In genomic region chr19:19034204-19034624, GRCh38 we compare ENCODE assay signal across 8 cellular contexts. TPM values are rescaled to one million over a fixed set of nuclear protein-coding genes. Genes with fewer than 3 reads are reported as not detected.
A peak's percentile ranks its signal among the peaks of the same experiment; 100 is the strongest.
DNase-seq lines count a peak whose midpoint lies in the region; ATAC-seq and TF ChIP-seq lines count a peak whose summit lies in the region.

No MANE protein-coding gene starts in this region.

- no peaks in the 10 kb centered on the region for H3K27me3 ChIP-seq in cardiac muscle cell
- H3K27me3 ChIP-seq in HUES48 (ENCODE audit: control insufficient read depth, insufficient read depth, low read length), result no peaks in the 10 kb centered on the region
- H3K27me3 ChIP-seq in OCI-LY3 (ENCODE audit: low read depth, low read length), result no peaks in the 10 kb centered on the region

- H3K36me3 Mint-ChIP-seq in natural killer cell, result no peaks in the 10 kb centered on the region

- H3K36me3 ChIP-seq in cardiac muscle cell (peaks cover 7% of the 10 kb centered on the region), HUES48 (ENCODE audit: control insufficient read depth, insufficient read depth, low read length) (peaks cover 48% of the 10 kb centered on the region), OCI-LY3 (replicated peaks; ENCODE audit: low read depth, low read length) (peaks cover 37% of the 10 kb centered on the region)

- H3K27ac Mint-ChIP-seq in natural killer cell, result peak overlapping the region; percentile 80 to 95

- H3K4me1 Mint-ChIP-seq in natural killer cell, result peaks cover 20 to 25% of the 10 kb centered on the region in 2 donors

- H3K27ac ChIP-seq in cardiac muscle cell (peak overlapping the region; percentile 96), HUES48 (ENCODE audit: low read depth, low read length) (peak overlapping the region; percentile 96), OCI-LY3 (ENCODE audit: low read length) (peak overlapping the region; percentile 77), epithelial cell of prostate (peak overlapping the region; percentile 86)

- H3K4me2 ChIP-seq in OCI-LY3 (ENCODE audit: low read length), result peak overlapping the region; percentile 91

- intact Hi-C loops in cardiac septum (cut with DNase I), result loop anchor here (5.0 kb wide), 1 partner anchor 117 kb away; the partner anchor contains the start of genes COPE and DDX49
- intact Hi-C loops in natural killer cell (cut with micrococcal nuclease), result no loop called here

- peak overlapping the region; percentile 58 for H2AFZ ChIP-seq in OCI-LY3 (ENCODE audit: low read depth, low read length)

- no peaks in the 10 kb centered on the region for H3K27me3 Mint-ChIP-seq in natural killer cell (ENCODE audit: low read depth in 2 of 2)

- peak; percentile 27 to 59 (median 28) for ATAC-seq in natural killer cell

- DNase-seq in cardiac muscle cell (ENCODE audit: low read depth in 1 of 2, low spot score in 1 of 2), result peak; percentile 70 to 71
- DNase-seq in cardiac septum (ENCODE audit: low spot score), result no peak
- peak; percentile 62 for DNase-seq in activated CD8-positive, alpha-beta memory T cell treated with anti-CD3 and anti-CD28 coated beads, Interleukin-2, amount 50 U/mL, for 4 hours
- DNase-seq in epithelial cell of prostate (ENCODE audit: low read depth, low spot score), result no peak
- peak; percentile 43 for DNase-seq in natural killer cell
- DNase-seq in stimulated activated naive CD4-positive, alpha-beta T cell treated with Interleukin-2 at 50 U/mL for 16 hours (lab: John Stamatoyannopoulos, UW), result peak; percentile 69

- no peaks in the 10 kb centered on the region for H3K9me3 Mint-ChIP-seq in natural killer cell

- H3K4me3 ChIP-seq in cardiac muscle cell, result peak overlapping the region; percentile 69
- peak overlapping the region; percentile 94 for H3K4me3 ChIP-seq in HUES48 (ENCODE audit: low read depth, low read length)
- H3K4me3 ChIP-seq in OCI-LY3 (ENCODE audit: low read length), result peak overlapping the region; percentile 87

- H3K79me2 ChIP-seq in OCI-LY3 (ENCODE audit: low read length), result peaks cover 90% of the 10 kb centered on the region

- H3K4me1 ChIP-seq in cardiac muscle cell (ENCODE audit: low read depth) (peaks cover 3% of the 10 kb centered on the region), HUES48 (ENCODE audit: control insufficient read depth, insufficient read depth, low read length) (peaks cover 3% of the 10 kb centered on the region; the same call in 1 of the 2 replicates), OCI-LY3 (ENCODE audit: low read length) (peaks cover 8% of the 10 kb centered on the region; the same call in 1 of the 2 replicates)

- peak overlapping the region; percentile 84 for H3K4me3 Mint-ChIP-seq in natural killer cell

- TF ChIP-seq CTCF in cardiac muscle cell (IDR thresholded peaks at IDR 0.05; ENCODE audit: low read depth, low read length) (no peak), OCI-LY3 (IDR thresholded peaks at IDR 0.05; ENCODE audit: low read depth, low read length) (no peak), natural killer cell (IDR thresholded peaks at IDR 0.05) (no peak)

- peaks cover 10% of the 10 kb centered on the region; the same call in 1 of the 2 replicates for H4K20me1 ChIP-seq in OCI-LY3 (ENCODE audit: insufficient read depth, low read length)

- no peaks in the 10 kb centered on the region for H3K9me3 ChIP-seq in cardiac muscle cell (ENCODE audit: low read depth)
- H3K9me3 ChIP-seq in HUES48 (ENCODE audit: control insufficient read depth, insufficient read depth, low read length), result peaks cover 7% of the 10 kb centered on the region
- no peaks in the 10 kb centered on the region for H3K9me3 ChIP-seq in OCI-LY3 (ENCODE audit: insufficient read depth, low read length)

- peak overlapping the region; percentile 83 for H3K9ac ChIP-seq in HUES48 (ENCODE audit: low read depth, low read length)
- H3K9ac ChIP-seq in OCI-LY3 (ENCODE audit: low read length), result peak overlapping the region; percentile 93

RNA-seq across cellular contexts. Expression of gene ARMC6, which starts 0.8 kb away (rescaled TPM):
- total RNA-seq in cardiac muscle cell (34.6 and 42.2 TPM in 2 replicates), cardiac septum (15.9 TPM), natural killer cell (10 to 100 TPM; 19.3 to 21.2 (median 21.0) TPM)
- 22.7 and 31.0 TPM in 2 replicates for polyA plus RNA-seq in cardiac muscle cell

RNA-seq across cellular contexts. Expression of gene SUGP2, which starts 0.9 kb away (rescaled TPM):
- total RNA-seq in cardiac muscle cell (90.1 and 126 TPM in 2 replicates), cardiac septum (60.4 TPM), natural killer cell (100 to 1,000 TPM; 220 to 237 (median 236) TPM)
- 120 and 145 TPM in 2 replicates for polyA plus RNA-seq in cardiac muscle cell

RNA-seq across cellular contexts. Expression of gene SLC25A42, which starts 29.6 kb away (rescaled TPM):
- 22.4 and 30.4 TPM in 2 replicates for total RNA-seq in cardiac muscle cell
- polyA plus RNA-seq in cardiac muscle cell, result 28.7 and 31.3 TPM in 2 replicates
- 14.9 TPM for total RNA-seq in cardiac septum
- 10 to 100 TPM; 34.6 to 50.3 (median 41.8) TPM for total RNA-seq in natural killer cell

Comparison
In these comparisons a context has a peak if more than half of its experiments do, and no peak if none do; other contexts are left out.
1. DNase-seq: peak in cardiac muscle cell (2 of 2), activated CD8-positive, alpha-beta memory T cell treated with anti-CD3 and anti-CD28 coated beads, Interleukin-2, amount 50 U/mL, for 4 hours (single experiment), natural killer cell (single experiment) and stimulated activated naive CD4-positive, alpha-beta T cell treated with Interleukin-2 at 50 U/mL for 16 hours (single experiment); none in cardiac septum (single experiment) and epithelial cell of prostate (single experiment).
2. Peak in every context shown above with its lines, with median percentiles within 50 percentile points of each other: H3K27ac ChIP-seq and H3K4me3 ChIP-seq.